ENCODE assay signal across 8 cellular contexts in genomic region chr6:28863607-28864320, GRCh38.
A peak's percentile ranks its signal among the peaks of the same experiment; 100 is the strongest.
DNase-seq lines count a peak whose midpoint lies in the region; ATAC-seq and TF ChIP-seq lines count a peak whose summit lies in the region.

No MANE protein-coding gene starts in this region.

- peak; percentile 72 for DNase-seq in COLO668 (lab: John Stamatoyannopoulos, UW; ENCODE audit: unreplicated experiment)
- DNase-seq in HFF-Myc (ENCODE audit: extremely low read depth, low read depth): peak; percentile 65
- DNase-seq in NCI-H2227 treated with DMSO at 0.1 percent for 48 hours (lab: John Stamatoyannopoulos, UW): peak; percentile 83
- peak; percentile 81 for DNase-seq in activated CD4-positive, CD25-positive, alpha-beta regulatory T cell treated with anti-CD3 and anti-CD28 coated beads, Interleukin-2, amount 50 U/mL, for 72 hours
- DNase-seq in cerebellum (ENCODE audit: low spot score): peak; percentile 78
- DNase-seq in kidney glomerular epithelial cell (lab: John Stamatoyannopoulos, UW): peak; percentile 87
- peak; percentile 67 to 72 for DNase-seq in stimulated activated CD4-positive, alpha-beta T cell treated with anti-CD3 and anti-CD28 coated beads, Interleukin-15, amount 100 ng/mL, for 1 hour (ENCODE audit: low read depth in 1 of 2, low spot score in 1 of 2)

- no peak for TF ChIP-seq CTCF in HFF-Myc (IDR thresholded peaks at IDR 0.05; ENCODE audit: low read depth, low read length, missing control alignments)

- peak overlapping the region; percentile 63 for H3K4me3 ChIP-seq in HFF-Myc (replicated peaks; ENCODE audit: low read depth, low read length)

- ATAC-seq in HG03457 (IDR thresholded peaks at IDR 0.05; ENCODE audit: unreplicated experiment): no peak
